Comparison of ENCODE assay signal across 9 cellular contexts in the genomic region with DNA sequence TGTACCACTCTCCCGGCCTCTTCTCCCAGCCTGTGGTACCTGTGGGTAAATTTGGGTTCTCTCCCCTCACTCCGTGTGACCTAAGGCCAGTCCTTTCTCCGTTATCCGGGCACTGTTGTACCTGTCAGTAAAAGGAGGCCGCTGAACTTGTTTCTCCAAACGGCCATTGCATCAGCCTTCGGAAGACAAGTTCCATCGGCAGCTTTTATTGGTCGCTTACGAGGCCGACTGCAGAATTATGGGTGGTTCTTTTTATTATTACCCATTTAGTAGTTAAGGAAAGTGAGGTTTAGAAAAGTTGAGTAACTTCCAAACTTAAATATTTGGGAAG. TPM values are rescaled to one million over a fixed set of nuclear protein-coding genes. Genes with fewer than 3 reads are reported as not detected.
A peak's percentile ranks its signal among the peaks of the same experiment; 100 is the strongest.
DNase-seq lines count a peak whose midpoint lies in the region; ATAC-seq, FAIRE-seq and TF ChIP-seq lines count a peak whose summit lies in the region.
"Had no signal": no experiment of that assay in that cellular context is flagged by ENCODE, and none has a peak within 500 bp of the region (broad histone marks: within the 10 kb centered on the region; RNA-seq: fewer than 3 reads in every experiment).

No MANE protein-coding gene starts in this region.

- peaks cover 4% of the 10 kb centered on the region for H3K4me1 ChIP-seq in neuron (ENCODE audit: insufficient read depth, low read length)

- ATAC-seq in HG03159 (IDR thresholded peaks at IDR 0.05; ENCODE audit: unreplicated experiment), result peak; percentile 1
- ATAC-seq in WTC11, result peak; percentile 10

- peaks cover 36% of the 10 kb centered on the region for H3K36me3 ChIP-seq in neuron (ENCODE audit: insufficient read depth, low read length)

- CTCF ChIA-PET in WTC11 (lab: Charles Lee), result interaction anchor here (1.0 to 3.0 kb wide), 10 partner anchors 9 to 206 kb away, joined by 3 to 15 read pairs (median 4); a partner anchor contains a TSS

- H3K9me3 ChIP-seq in neuron (ENCODE audit: low read length), result no peaks in the 10 kb centered on the region

- no peak for TF ChIP-seq POLR2A in H54 (IDR thresholded peaks at IDR 0.05; ENCODE audit: low read depth, low read length)

- H3K36me3 Mint-ChIP-seq in WTC11, result peaks cover 40% of the 10 kb centered on the region

- no peak for TF ChIP-seq CTCF in WTC11 (IDR thresholded peaks at IDR 0.05)

- no peaks in the 10 kb centered on the region for H3K27me3 ChIP-seq in neuron (ENCODE audit: insufficient read depth, low read length)

- peak; percentile 16 for DNase-seq in NOMO-1 treated with DMSO at 0.1 percent for 48 hours (lab: John Stamatoyannopoulos, UW; ENCODE audit: unreplicated experiment)
- no peak for DNase-seq in NOMO-1 treated with dmso at 0.1 percent for 144 hours (lab: John Stamatoyannopoulos, UW; ENCODE audit: unreplicated experiment)
- DNase-seq in WTC11 (ENCODE audit: low spot score), result no peak
- DNase-seq in fibroblast of gingiva (ENCODE audit: low read depth), result peak; percentile 43
- DNase-seq in H54 (ENCODE audit: insufficient read length, low spot score), result no peak
- DNase-seq in NCI-H446 (lab: John Stamatoyannopoulos, UW), result no peak

- H2AFZ ChIP-seq in neuron (ENCODE audit: low read depth, low read length), result peak overlapping the region; percentile 24

- H3K4me1 Mint-ChIP-seq in WTC11, result peaks cover 20% of the 10 kb centered on the region

- H3K4me3 Mint-ChIP-seq in WTC11, result peak overlapping the region; percentile 89

- peak overlapping the region; percentile 77 for H3K27ac Mint-ChIP-seq in WTC11

- H3K9me3 Mint-ChIP-seq in WTC11, result no peaks in the 10 kb centered on the region

- POLR2A ChIA-PET in WTC11 (lab: Charles Lee), result interaction anchor here (0.6 to 1.5 kb wide), 2 partner anchors 12 to 215 kb away, joined by 5 to 16 read pairs; a partner anchor contains a TSS

- peaks cover 13% of the 10 kb centered on the region for H3K27me3 Mint-ChIP-seq in WTC11 (ENCODE audit: low read depth)

- peak overlapping the region; percentile 98 for H3K4me3 ChIP-seq in neuron (ENCODE audit: low read length)

- FAIRE-seq in H54 (lab: Jason Lieb, UNC), result no peak

TF ChIP-seq in WTC11, 78 proteins besides CTCF, POLR2A, EP300 and RAD21:
- TF ChIP-seq, protein P1, sequence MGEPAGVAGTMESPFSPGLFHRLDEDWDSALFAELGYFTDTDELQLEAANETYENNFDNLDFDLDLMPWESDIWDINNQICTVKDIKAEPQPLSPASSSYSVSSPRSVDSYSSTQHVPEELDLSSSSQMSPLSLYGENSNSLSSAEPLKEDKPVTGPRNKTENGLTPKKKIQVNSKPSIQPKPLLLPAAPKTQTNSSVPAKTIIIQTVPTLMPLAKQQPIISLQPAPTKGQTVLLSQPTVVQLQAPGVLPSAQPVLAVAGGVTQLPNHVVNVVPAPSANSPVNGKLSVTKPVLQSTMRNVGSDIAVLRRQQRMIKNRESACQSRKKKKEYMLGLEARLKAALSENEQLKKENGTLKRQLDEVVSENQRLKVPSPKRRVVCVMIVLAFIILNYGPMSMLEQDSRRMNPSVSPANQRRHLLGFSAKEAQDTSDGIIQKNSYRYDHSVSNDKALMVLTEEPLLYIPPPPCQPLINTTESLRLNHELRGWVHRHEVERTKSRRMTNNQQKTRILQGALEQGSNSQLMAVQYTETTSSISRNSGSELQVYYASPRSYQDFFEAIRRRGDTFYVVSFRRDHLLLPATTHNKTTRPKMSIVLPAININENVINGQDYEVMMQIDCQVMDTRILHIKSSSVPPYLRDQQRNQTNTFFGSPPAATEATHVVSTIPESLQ (CRISPR knock-in tag; IDR thresholded peaks at IDR 0.05), result no peak
- TF ChIP-seq GABPB1 (CRISPR knock-in tag; IDR thresholded peaks at IDR 0.05), result peak; percentile 71; the same call in 1 of the 2 replicates

RNA-seq across cellular contexts. Expression of a gene that starts 0.6 kb away (rescaled TPM):
- total RNA-seq in WTC11 (2021), result 35.3 to 48.6 TPM (median 35.5 TPM) in 3 replicates

RNA-seq across cellular contexts. Expression of a gene that starts 12.0 kb away (rescaled TPM):
- 8.1 to 19.2 TPM (median 17.2 TPM) in 3 replicates for total RNA-seq in WTC11 (2021)

RNA-seq across cellular contexts. Expression of a gene that starts 33.2 kb away (rescaled TPM):
- not detected in 3 replicates for total RNA-seq in WTC11 (2021)
- total RNA-seq: dermis microvascular lymphatic vessel endothelial cell had no signal

Comparison
In these comparisons a context has a peak if more than half of its experiments do, and no peak if none do; other contexts are left out.
1. DNase-seq: peak in NOMO-1 treated with DMSO at 0.1 percent for 48 hours (single experiment) and fibroblast of gingiva (single experiment); none in NOMO-1 treated with dmso at 0.1 percent for 144 hours (single experiment), WTC11 (single experiment), H54 (single experiment) and NCI-H446 (0 of 2).